14 cellular contexts compared by ENCODE assay signal in genomic region chr2:165725421-165725820, GRCh38.
DNase-seq lines count a peak whose midpoint lies in the region; ATAC-seq and TF ChIP-seq lines count a peak whose summit lies in the region.
"Had no signal": no experiment of that assay in that cellular context is flagged by ENCODE, and none has a peak within 500 bp of the region (broad histone marks: within the 10 kb centered on the region; RNA-seq: fewer than 3 reads in every experiment).

No MANE protein-coding gene starts in this region.

- POLR2A ChIA-PET in HCT116 (lab: Charles Lee): no interaction called here

- no peaks in the 10 kb centered on the region for H3K36me3 ChIP-seq in HCT116 (ENCODE audit: control insufficient read depth in 1 of 2, insufficient read depth in 2 of 2, low read length in 2 of 2)
- H3K36me3 ChIP-seq: ascending aorta, stomach had no signal

- H3K9me2 ChIP-seq in HCT116 (ENCODE audit: insufficient read depth): no peaks in the 10 kb centered on the region

- no peak overlapping the region for H3K9ac ChIP-seq in HCT116 (ENCODE audit: low read length)

- no peak for TF ChIP-seq RAD21 in HCT116 (IDR thresholded peaks at IDR 0.05; ENCODE audit: low read depth)

- H3K4me2 ChIP-seq in HCT116 (ENCODE audit: low read length): peak overlapping the region; percentile 25

- TF ChIP-seq POLR2A in HCT116 (IDR thresholded peaks at IDR 0.05; ENCODE audit: borderline replicate concordance, extremely low read depth, insufficient read depth, insufficient read length) (no peak), erythroblast (IDR thresholded peaks at IDR 0.05; ENCODE audit: low read length) (no peak)

- intact Hi-C loops in HCT116 (cut with micrococcal nuclease): loop anchor here (10.0 kb wide), 1 partner anchor 299 kb away; no protein-coding TSS in a partner anchor
- intact Hi-C loops in right cardiac atrium (cut with DNase I): no loop called here

- ATAC-seq in HCT116: no peak
- no peak for ATAC-seq in right cardiac atrium
- ATAC-seq in GM21381 (IDR thresholded peaks at IDR 0.05; ENCODE audit: unreplicated experiment): no peak
- ATAC-seq: CD8-positive, alpha-beta T cell had no signal

- no peak overlapping the region for H2AFZ ChIP-seq in HCT116 (ENCODE audit: low read depth, low read length, poor library complexity, severe bottlenecking)

- H3K4me1 ChIP-seq in HCT116 (ENCODE audit: control insufficient read depth in 1 of 2, insufficient read depth in 2 of 2, low read length in 2 of 2) (peaks cover 0 to 9% of the 10 kb centered on the region in 2 experiments; a peak in 2 of 4 replicates), right cardiac atrium (ENCODE audit: control insufficient read depth, insufficient read depth, low read length) (no peaks in the 10 kb centered on the region)
- H3K4me1 ChIP-seq: ascending aorta, stomach had no signal

- RAD21 ChIA-PET in HCT116 (lab: Charles Lee; ENCODE audit: low non-redundant PET in 1 of 2, low total read pairs in 2 of 2, uncharacterized antibody in 2 of 2, unreplicated experiment in 2 of 2): no interaction called here

- H3K27ac ChIP-seq in HCT116 (ENCODE audit: low read depth, low read length): no peak overlapping the region
- no peak overlapping the region for H3K27ac ChIP-seq in right cardiac atrium (ENCODE audit: low read length)
- H3K27ac ChIP-seq: ascending aorta, stomach had no signal

- no TSS peak for BruUV-seq in HCT116 (replicated peaks; lab: Mats Ljungman, UMichigan)

- CTCF ChIA-PET in HCT116 (lab: Charles Lee): no interaction called here

- H3K27me3 ChIP-seq in HCT116 (ENCODE audit: insufficient read depth, low read length): peaks cover 12% of the 10 kb centered on the region; the same call in 1 of the 2 replicates
- H3K27me3 ChIP-seq in right cardiac atrium (ENCODE audit: control insufficient read depth, insufficient read depth): no peaks in the 10 kb centered on the region
- H3K27me3 ChIP-seq: ascending aorta, stomach had no signal

- DNase-seq in AG08395 (ENCODE audit: low spot score) (peak; percentile 63), HCT116 (ENCODE audit: low read depth, low spot score) (no peak), amniotic epithelial cell (ENCODE audit: low read depth) (peak; percentile 66), glomerular visceral epithelial cell (ENCODE audit: extremely low spot score) (peak; percentile 31), erythroblast (lab: John Stamatoyannopoulos, UW) (no peak), midbrain (lab: John Stamatoyannopoulos, UW) (no peak), right cardiac atrium (no peak)
- DNase-seq: activated CD8-positive, alpha-beta memory T cell treated with anti-CD3 and anti-CD28 coated beads, Interleukin-2, amount 50 U/mL, for 4 hours; CD8-positive, alpha-beta T cell; NCI-H510A treated with DMSO at 0.1 percent for 48 hours; stimulated activated CD4-positive, alpha-beta T cell treated with anti-CD3 and anti-CD28 coated beads, Interleukin-4, amount 100 ng/mL, for 24 hours; stomach had no signal

- no peaks in the 10 kb centered on the region for H4K20me1 ChIP-seq in HCT116 (ENCODE audit: insufficient read depth)

- no peaks in the 10 kb centered on the region for H3K79me2 ChIP-seq in HCT116 (ENCODE audit: insufficient read depth, low read length)

- no peak for TF ChIP-seq CTCF in HCT116 (IDR thresholded peaks at IDR 0.05 in 2 of 3, conservative IDR thresholded peaks at IDR 0.05 in 1 of 3; ENCODE audit: borderline replicate concordance in 1 of 3, insufficient read depth in 1 of 3, low read depth in 2 of 3, low read length in 2 of 3)

- H3K4me3 ChIP-seq in HCT116 (replicated peaks in 1 of 2; ENCODE audit: low read depth in 1 of 2, low read length in 2 of 2) (no peak overlapping the region), right cardiac atrium (ENCODE audit: low read length) (no peak overlapping the region)
- H3K4me3 ChIP-seq: ascending aorta, stomach had no signal

- H3K9me3 ChIP-seq in HCT116 (ENCODE audit: control insufficient read depth in 1 of 2, insufficient read depth in 1 of 2, low read depth in 1 of 2, low read length in 2 of 2) (no peaks in the 10 kb centered on the region), right cardiac atrium (ENCODE audit: control insufficient read depth, low read length) (no peaks in the 10 kb centered on the region)
- H3K9me3 ChIP-seq: ascending aorta, stomach had no signal

TF ChIP-seq in HCT116, 20 proteins besides CTCF, POLR2A, EP300 and RAD21:
- peak; percentile 50 for TF ChIP-seq JUND (IDR thresholded peaks at IDR 0.05)
- TF ChIP-seq TCF7L2 (IDR thresholded peaks at IDR 0.05; ENCODE audit: borderline replicate concordance, extremely low read depth, insufficient read depth, insufficient read length): no peak
- no peak for TF ChIP-seq ELF1 (IDR thresholded peaks at IDR 0.05; ENCODE audit: borderline replicate concordance, low read depth)
- TF ChIP-seq POLR2AphosphoS5 (IDR thresholded peaks at IDR 0.05; ENCODE audit: low read depth, low read length): no peak
- no peak for TF ChIP-seq EGR1 (IDR thresholded peaks at IDR 0.05; ENCODE audit: low read depth)
- TF ChIP-seq SP1 (IDR thresholded peaks at IDR 0.05; ENCODE audit: low read depth): peak; percentile 49
- TF ChIP-seq ZNF274 (IDR thresholded peaks at IDR 0.05; ENCODE audit: low read depth, low read length): no peak
- TF ChIP-seq REST (IDR thresholded peaks at IDR 0.05; ENCODE audit: low read depth): no peak
- TF ChIP-seq ZBTB33 (IDR thresholded peaks at IDR 0.05; ENCODE audit: extremely low read depth, insufficient replicate concordance, low read length): no peak
- peak; percentile 25; the same call in 1 of the 2 replicates for TF ChIP-seq SRF (IDR thresholded peaks at IDR 0.05; ENCODE audit: low read depth)
- peak; percentile 83 for TF ChIP-seq FOSL1 (IDR thresholded peaks at IDR 0.05; ENCODE audit: low read depth)
- no peak for TF ChIP-seq EZH2phosphoT487 (IDR thresholded peaks at IDR 0.05; ENCODE audit: borderline replicate concordance)

Comparison
In these comparisons a context has a peak if more than half of its experiments do, and no peak if none do; other contexts are left out.
1. DNase-seq: peak in AG08395 (single experiment), amniotic epithelial cell (single experiment) and glomerular visceral epithelial cell (single experiment); none in HCT116 (single experiment), erythroblast (0 of 2), midbrain (single experiment) and right cardiac atrium (0 of 3).